In the genomic region with DNA sequence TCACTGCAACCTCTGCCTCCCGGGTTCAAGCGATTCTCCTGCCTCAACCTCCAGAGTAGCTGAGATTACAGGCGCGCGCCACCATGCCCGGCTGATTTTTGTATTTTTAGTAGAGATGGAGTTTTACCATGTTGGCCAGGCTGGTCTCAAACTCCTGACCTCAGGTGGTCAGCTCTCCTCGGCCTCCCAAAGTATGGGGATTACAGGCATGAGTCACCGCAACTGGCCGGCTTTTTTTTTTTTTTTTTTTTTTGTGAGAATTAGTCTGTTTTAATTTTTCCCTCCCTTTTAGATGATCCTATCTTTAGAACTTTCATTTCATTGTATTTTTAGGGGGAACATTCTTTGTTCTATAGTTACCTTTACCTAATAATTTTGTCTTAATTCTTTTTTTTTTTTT, we compare ENCODE assay signal across 6 cellular contexts. TPM values are rescaled to one million over a fixed set of nuclear protein-coding genes. Genes with fewer than 3 reads are reported as not detected.
DNase-seq lines count a peak whose midpoint lies in the region; ATAC-seq, FAIRE-seq and TF ChIP-seq lines count a peak whose summit lies in the region.
"Not testable (repeated sequence)": the region's sequence is repeated elsewhere in the genome, so short reads cannot be mapped to it uniquely, and the experiment has no call there.
"Had no signal": no experiment of that assay in that cellular context is flagged by ENCODE, and none has a peak within 500 bp of the region (broad histone marks: within the 10 kb centered on the region; RNA-seq: fewer than 3 reads in every experiment).

No MANE protein-coding gene starts in this region.

- WGBS in K562 (ENCODE audit: insufficient coverage, low coverage, missing lambda C conversion rate), result 60% methylated on average over 5 of the region's 9 CpGs
- WGBS in HepG2 (ENCODE audit: low lambda C conversion rate), result 65% methylated on average over 9 of the region's 9 CpGs

- not testable (repeated sequence) for H3K4me2 ChIP-seq in K562 (ENCODE audit: insufficient read depth, low read length); HepG2 (ENCODE audit: low read depth, low read length)

- TF ChIP-seq POLR2A in K562 (conservative IDR thresholded peaks at IDR 0.05); HepG2 (IDR thresholded peaks at IDR 0.05; ENCODE audit: insufficient read depth in 1 of 2, low read depth in 2 of 2, low read length in 2 of 2): not testable (repeated sequence)

- not testable (repeated sequence) for TF ChIP-seq EP300 in K562 (IDR thresholded peaks at IDR 0.05; ENCODE audit: low read length); HepG2 (IDR thresholded peaks at IDR 0.05; ENCODE audit: low read depth in 2 of 2, low read length in 2 of 2); HepG2 (CRISPR knock-in tag; IDR thresholded peaks at IDR 0.05; ENCODE audit: borderline replicate concordance)

- in situ Hi-C loops in K562 (cut with MboI); HepG2 (cut with HindIII; ENCODE audit: extremely low pct_ligation_motif_present, low pct_unique_long_range_greater_than_20kb): not testable (repeated sequence)

- FAIRE-seq in K562 (lab: Jason Lieb, UNC); HepG2 (lab: Jason Lieb, UNC): not testable (repeated sequence)

- TF ChIP-seq CTCF in K562 (IDR thresholded peaks at IDR 0.05 in 2 of 3, conservative IDR thresholded peaks at IDR 0.05 in 1 of 3; ENCODE audit: insufficient read depth in 2 of 3, low read depth in 1 of 3, low read length in 3 of 3); HepG2 (CRISPR knock-in tag; IDR thresholded peaks at IDR 0.05): not testable (repeated sequence)

- not testable (repeated sequence) for BruUV-seq in K562 (replicated peaks; lab: Mats Ljungman, UMichigan); HepG2 (replicated peaks; lab: Mats Ljungman, UMichigan)

- H3K9ac ChIP-seq in K562 (ENCODE audit: insufficient read depth in 1 of 2, low read depth in 2 of 2, low read length in 2 of 2); HepG2 (ENCODE audit: insufficient read depth, low read depth, low read length): not testable (repeated sequence)

- POLR2A ChIA-PET in HEK293T (lab: Yijun Ruan, JAX), result not testable (repeated sequence)
- POLR2A ChIA-PET in K562 (lab: Yijun Ruan, JAX), result interaction anchor here (0.6 to 1.3 kb wide), 2 partner anchors 52 to 148 kb away, joined by 3 read pairs; a partner anchor contains a TSS
- POLR2A ChIA-PET in HepG2 (lab: Yijun Ruan, JAX), result interaction anchor here (0.6 kb wide), 1 partner anchor 140 kb away, joined by 3 read pairs; no protein-coding TSS in a partner anchor

- intact Hi-C loops in K562 (cut with micrococcal nuclease); HepG2 (cut with micrococcal nuclease; ENCODE audit: unreplicated experiment): not testable (repeated sequence)

- H3K4me1 ChIP-seq in K562 (replicated peaks in 1 of 2; ENCODE audit: control insufficient read depth in 2 of 2, insufficient read depth in 2 of 2, low read length in 2 of 2); HepG2 (ENCODE audit: insufficient read depth, low read length): not testable (repeated sequence)

- H4K20me1 ChIP-seq in K562 (replicated peaks; ENCODE audit: control insufficient read depth, insufficient read depth, low read length); HepG2 (ENCODE audit: insufficient read depth, low read length): not testable (repeated sequence)

- CTCF ChIA-PET in HEK293T (lab: Yijun Ruan, JAX), result interaction anchor here (1.7 kb wide), 1 partner anchor 11 kb away, joined by 4 read pairs; no protein-coding TSS in a partner anchor
- CTCF ChIA-PET in K562 (lab: Yijun Ruan, JAX; ENCODE audit: low intra/inter-chr PET ratio); HepG2 (lab: Yijun Ruan, JAX; ENCODE audit: low intra/inter-chr PET ratio, low total read pairs): not testable (repeated sequence)

- not testable (repeated sequence) for H3K9me3 ChIP-seq in K562 (replicated peaks; ENCODE audit: control insufficient read depth, insufficient read depth, low read depth, low read length); HepG2 (ENCODE audit: low read length)

- H3K9me1 ChIP-seq in K562 (ENCODE audit: control insufficient read depth, insufficient read depth, low read length), result not testable (repeated sequence)

- peak; percentile 9 for DNase-seq in A172 (ENCODE audit: low spot score)
- DNase-seq in HEK293T (ENCODE audit: extremely low spot score); K562 (ENCODE audit: extremely low read depth in 1 of 4, low spot score in 3 of 4); HepG2 (ENCODE audit: low spot score): not testable (repeated sequence)
- peak; percentile 36 for DNase-seq in M059J (ENCODE audit: low read depth)

- H3K27ac ChIP-seq in K562 (ENCODE audit: extremely low read depth, low read depth, low read length); HepG2 (ENCODE audit: extremely low read length, insufficient read depth, low read length): not testable (repeated sequence)

- H2AFZ ChIP-seq in K562 (ENCODE audit: low read depth, low read length); HepG2 (ENCODE audit: low read length): not testable (repeated sequence)

- not testable (repeated sequence) for ATAC-seq in K562, HepG2

- not testable (repeated sequence) for TF ChIP-seq RAD21 in K562 (CRISPR knock-in tag; conservative IDR thresholded peaks at IDR 0.05 in 1 of 2, IDR thresholded peaks at IDR 0.05 in 1 of 2); HepG2 (CRISPR knock-in tag; IDR thresholded peaks at IDR 0.05)

- not testable (repeated sequence) for H3K79me2 ChIP-seq in K562 (ENCODE audit: control insufficient read depth, insufficient read depth, low read length); HepG2 (ENCODE audit: insufficient read depth, low read length)

- not testable (repeated sequence) for H3K36me3 ChIP-seq in K562 (ENCODE audit: control insufficient read depth, insufficient read depth, low read length); HepG2 (replicated peaks in 1 of 2; ENCODE audit: control insufficient read depth in 1 of 2, insufficient read depth in 2 of 2, low read length in 2 of 2)

- not testable (repeated sequence) for H3K4me3 ChIP-seq in K562; HepG2 (replicated peaks in 1 of 3; ENCODE audit: insufficient read depth in 1 of 3, low read depth in 2 of 3, low read length in 3 of 3)

- not testable (repeated sequence) for H3K27me3 ChIP-seq in K562 (ENCODE audit: control insufficient read depth in 2 of 2, insufficient read depth in 2 of 2, low read length in 2 of 2); HepG2 (ENCODE audit: control insufficient read depth in 1 of 2, insufficient read depth in 2 of 2, low read length in 2 of 2)

RNA-seq across cellular contexts. Expression of a gene that starts 30.3 kb away (rescaled TPM):
- total RNA-seq in A172 (2014; rRNA removed; shearing (Covaris generic)), result 19.1 and 22.4 TPM in 2 replicates
- total RNA-seq in M059J (2014; rRNA removed; shearing (Covaris generic)), result 18.3 and 23.5 TPM in 2 replicates
- 70.1 and 194 TPM in 2 replicates for total RNA-seq in K562 (2011; cell fraction: chromatin; rRNA removed; ENCODE audit: low replicate concordance)
- 103 and 109 TPM in 2 replicates for total RNA-seq in K562 (2011; cell fraction: nucleolus; rRNA removed)
- total RNA-seq in K562 (2011; cell fraction: nucleoplasm; rRNA removed), result 63.5 and 76.8 TPM in 2 replicates
- total RNA-seq in K562 (2014; rRNA removed), result 29.2 and 30.4 TPM in 2 replicates
- total RNA-seq in K562 (2014; rRNA removed; fragmentation: Illumina TruSeq; extraction: Trizol), result 6.4 and 8.6 TPM in 2 replicates
- total RNA-seq in K562 (2015; rRNA removed; fragmentation: Illumina TruSeq; extraction: Trizol), result 12.0 and 13.2 TPM in 2 replicates
- 27.8 and 31.0 TPM in 2 replicates for total RNA-seq in K562 (2021)
- 14.2 and 17.2 TPM in 2 replicates for polyA plus RNA-seq in K562 (2011; rRNA removed)
- polyA plus RNA-seq in K562 (2011; cell fraction: cytosol; rRNA removed), result 8.8 and 22.2 TPM in 2 replicates
- 107 and 176 TPM in 2 replicates for polyA plus RNA-seq in K562 (2011; cell fraction: nucleus; rRNA removed)
- polyA plus RNA-seq in K562 (2012), result 15.6 and 30.3 TPM in 2 replicates
- polyA plus RNA-seq in K562 (2014; fragmentation: Illumina TruSeq; extraction: Trizol), result 21.7 and 33.6 TPM in 2 replicates
- under 1 TPM; 0.15 to 0.45 TPM for polyA plus RNA-seq in K562 (2014; fragmentation: Nextera tagmentation; extraction: Ambion mirVana)
- 27.0 and 29.1 TPM in 2 replicates for polyA plus RNA-seq in K562 (2014; rRNA removed)
- 5.7 and 11.0 TPM in 2 replicates for polyA minus RNA-seq in K562 (2011; rRNA and poly(A)+ RNA removed)
- polyA minus RNA-seq in K562 (2011; cell fraction: cytosol; rRNA and poly(A)+ RNA removed), result 6.4 and 7.5 TPM in 2 replicates
- 23.3 and 26.9 TPM in 2 replicates for polyA minus RNA-seq in K562 (2011; cell fraction: nucleus; rRNA and poly(A)+ RNA removed)
- total RNA-seq in HepG2 (2016; rRNA removed; fragmentation: Illumina TruSeq; extraction: Trizol), result 8.2 and 18.4 TPM in 2 replicates
- total RNA-seq in HepG2 (2016; cell fraction: cytosol; rRNA removed; fragmentation: Illumina TruSeq; extraction: Trizol; ENCODE audit: low read depth), result 2.2 and 2.5 TPM in 2 replicates
- 6.5 and 17.6 TPM in 2 replicates for total RNA-seq in HepG2 (2016; cell fraction: insoluble cytoplasmic fraction; rRNA removed; fragmentation: Illumina TruSeq; extraction: Trizol)
- 4.3 and 5.1 TPM in 2 replicates for total RNA-seq in HepG2 (2016; cell fraction: membrane; rRNA removed; fragmentation: Illumina TruSeq; extraction: Trizol)
- 19.5 and 20.1 TPM in 2 replicates for total RNA-seq in HepG2 (2016; cell fraction: nucleus; rRNA removed; fragmentation: Illumina TruSeq; extraction: Trizol)
- polyA plus RNA-seq in HepG2 (2011; rRNA removed), result 25.5 and 36.0 TPM in 2 replicates
- polyA plus RNA-seq in HepG2 (2011; cell fraction: cytosol; rRNA removed), result 5.2 and 9.3 TPM in 2 replicates
- polyA plus RNA-seq in HepG2 (2011; cell fraction: nucleus; rRNA removed), result 174 and 222 TPM in 2 replicates
- 10.1 and 13.1 TPM in 2 replicates for polyA plus RNA-seq in HepG2 (2012)
- 0.78 and 1.1 TPM in 2 replicates for polyA plus RNA-seq in HepG2 (2016; cell fraction: cytosol; fragmentation: Illumina TruSeq; extraction: Trizol; ENCODE audit: low read depth)
- 6.1 and 6.5 TPM in 2 replicates for polyA plus RNA-seq in HepG2 (2016; cell fraction: insoluble cytoplasmic fraction; fragmentation: Illumina TruSeq; extraction: Trizol; ENCODE audit: low read depth)
- 2.0 and 2.2 TPM in 2 replicates for polyA plus RNA-seq in HepG2 (2016; cell fraction: membrane; fragmentation: Illumina TruSeq; extraction: Trizol; ENCODE audit: low read depth)
- polyA plus RNA-seq in HepG2 (2016; cell fraction: nucleus; fragmentation: Illumina TruSeq; extraction: Trizol; ENCODE audit: insufficient read depth, low read depth), result 42.8 and 47.4 TPM in 2 replicates
- polyA minus RNA-seq in HepG2 (2011; rRNA and poly(A)+ RNA removed; ENCODE audit: low replicate concordance), result 51.3 and 57.2 TPM in 2 replicates
- 5.3 and 6.5 TPM in 2 replicates for polyA minus RNA-seq in HepG2 (2011; cell fraction: cytosol; rRNA and poly(A)+ RNA removed)
- 28.3 and 30.6 TPM in 2 replicates for polyA minus RNA-seq in HepG2 (2011; cell fraction: nucleus; rRNA and poly(A)+ RNA removed)

RNA-seq across cellular contexts. Expression of a gene that starts 30.6 kb away (rescaled TPM):
- total RNA-seq in A172 (2014; rRNA removed; shearing (Covaris generic)), result 0.16 TPM in 1 of 2 replicates, not detected in the other
- 0.02 and 0.27 TPM in 2 replicates for total RNA-seq in M059J (2014; rRNA removed; shearing (Covaris generic))
- 2.5 and 7.2 TPM in 2 replicates for total RNA-seq in K562 (2011; cell fraction: chromatin; rRNA removed; ENCODE audit: low replicate concordance)
- 0.67 and 1.7 TPM in 2 replicates for total RNA-seq in K562 (2011; cell fraction: nucleolus; rRNA removed)
- 1.9 and 3.3 TPM in 2 replicates for total RNA-seq in K562 (2011; cell fraction: nucleoplasm; rRNA removed)
- total RNA-seq in K562 (2014; rRNA removed), result 0.49 and 1.0 TPM in 2 replicates
- 1.4 and 1.6 TPM in 2 replicates for total RNA-seq in K562 (2014; rRNA removed; fragmentation: Illumina TruSeq; extraction: Trizol)
- total RNA-seq in K562 (2015; rRNA removed; fragmentation: Illumina TruSeq; extraction: Trizol), result 1.1 and 1.4 TPM in 2 replicates
- total RNA-seq in K562 (2021), result 0.74 and 0.75 TPM in 2 replicates
- polyA plus RNA-seq in K562 (2011; rRNA removed), result 0.78 and 0.91 TPM in 2 replicates
- polyA plus RNA-seq in K562 (2011; cell fraction: cytosol; rRNA removed), result 0.10 and 0.24 TPM in 2 replicates
- 0.88 and 1.1 TPM in 2 replicates for polyA plus RNA-seq in K562 (2011; cell fraction: nucleus; rRNA removed)
- polyA plus RNA-seq in K562 (2012), result 0.25 and 1.00 TPM in 2 replicates
- 0.33 and 0.65 TPM in 2 replicates for polyA plus RNA-seq in K562 (2014; fragmentation: Illumina TruSeq; extraction: Trizol)
- polyA plus RNA-seq in K562 (2014; fragmentation: Nextera tagmentation; extraction: Ambion mirVana), result under 1 TPM; 0.03 to 0.25 TPM
- polyA plus RNA-seq in K562 (2014; rRNA removed), result 0.38 and 0.94 TPM in 2 replicates
- 3.4 and 5.4 TPM in 2 replicates for polyA minus RNA-seq in K562 (2011; rRNA and poly(A)+ RNA removed)
- polyA minus RNA-seq in K562 (2011; cell fraction: cytosol; rRNA and poly(A)+ RNA removed), result 1.3 and 2.1 TPM in 2 replicates
- polyA minus RNA-seq in K562 (2011; cell fraction: nucleus; rRNA and poly(A)+ RNA removed), result 0.81 and 1.6 TPM in 2 replicates
- 0.07 TPM in 2 replicates for total RNA-seq in HepG2 (2016; rRNA removed; fragmentation: Illumina TruSeq; extraction: Trizol)
- 0.40 and 0.79 TPM in 2 replicates for total RNA-seq in HepG2 (2016; cell fraction: cytosol; rRNA removed; fragmentation: Illumina TruSeq; extraction: Trizol; ENCODE audit: low read depth)
- total RNA-seq in HepG2 (2016; cell fraction: insoluble cytoplasmic fraction; rRNA removed; fragmentation: Illumina TruSeq; extraction: Trizol), result 0.07 and 0.13 TPM in 2 replicates
- total RNA-seq in HepG2 (2016; cell fraction: membrane; rRNA removed; fragmentation: Illumina TruSeq; extraction: Trizol), result 0.14 and 0.31 TPM in 2 replicates
- not detected in 2 replicates for total RNA-seq in HepG2 (2016; cell fraction: nucleus; rRNA removed; fragmentation: Illumina TruSeq; extraction: Trizol)
- 0.04 and 0.10 TPM in 2 replicates for polyA plus RNA-seq in HepG2 (2011; rRNA removed)
- 0.01 TPM in 1 of 2 replicates, not detected in the other for polyA plus RNA-seq in HepG2 (2011; cell fraction: cytosol; rRNA removed)
- polyA plus RNA-seq in HepG2 (2011; cell fraction: nucleus; rRNA removed), result 0.10 and 0.12 TPM in 2 replicates
- polyA plus RNA-seq in HepG2 (2012), result 0.12 TPM in 1 of 2 replicates, not detected in the other
- polyA plus RNA-seq in HepG2 (2016; cell fraction: cytosol; fragmentation: Illumina TruSeq; extraction: Trizol; ENCODE audit: low read depth), result not detected in 2 replicates
- polyA plus RNA-seq in HepG2 (2016; cell fraction: insoluble cytoplasmic fraction; fragmentation: Illumina TruSeq; extraction: Trizol; ENCODE audit: low read depth), result not detected in 2 replicates
- polyA plus RNA-seq in HepG2 (2016; cell fraction: membrane; fragmentation: Illumina TruSeq; extraction: Trizol; ENCODE audit: low read depth), result 0.06 TPM in 1 of 2 replicates, not detected in the other
- not detected in 2 replicates for polyA plus RNA-seq in HepG2 (2016; cell fraction: nucleus; fragmentation: Illumina TruSeq; extraction: Trizol; ENCODE audit: insufficient read depth, low read depth)
- 0.18 and 0.89 TPM in 2 replicates for polyA minus RNA-seq in HepG2 (2011; rRNA and poly(A)+ RNA removed; ENCODE audit: low replicate concordance)
- polyA minus RNA-seq in HepG2 (2011; cell fraction: cytosol; rRNA and poly(A)+ RNA removed), result not detected in 2 replicates
- 0.25 and 0.39 TPM in 2 replicates for polyA minus RNA-seq in HepG2 (2011; cell fraction: nucleus; rRNA and poly(A)+ RNA removed)
- total RNA-seq: A673 had no signal

RNA-seq across cellular contexts. Expression of a gene that starts 52.3 kb away (rescaled TPM):
- total RNA-seq in A172 (2014; rRNA removed; shearing (Covaris generic)), result 73.2 and 80.1 TPM in 2 replicates
- total RNA-seq in M059J (2014; rRNA removed; shearing (Covaris generic)), result 29.9 and 48.6 TPM in 2 replicates
- total RNA-seq in K562 (2011; cell fraction: chromatin; rRNA removed; ENCODE audit: low replicate concordance), result 39.3 and 99.2 TPM in 2 replicates
- 17.0 and 22.5 TPM in 2 replicates for total RNA-seq in K562 (2011; cell fraction: nucleolus; rRNA removed)
- 52.9 and 88.5 TPM in 2 replicates for total RNA-seq in K562 (2011; cell fraction: nucleoplasm; rRNA removed)
- 46.5 and 54.7 TPM in 2 replicates for total RNA-seq in K562 (2014; rRNA removed)
- total RNA-seq in K562 (2014; rRNA removed; fragmentation: Illumina TruSeq; extraction: Trizol), result 71.1 and 83.0 TPM in 2 replicates
- 64.1 and 70.7 TPM in 2 replicates for total RNA-seq in K562 (2015; rRNA removed; fragmentation: Illumina TruSeq; extraction: Trizol)
- total RNA-seq in K562 (2021), result 54.7 and 59.4 TPM in 2 replicates
- 35.5 and 54.6 TPM in 2 replicates for polyA plus RNA-seq in K562 (2011; rRNA removed)
- 22.2 and 28.2 TPM in 2 replicates for polyA plus RNA-seq in K562 (2011; cell fraction: cytosol; rRNA removed)
- polyA plus RNA-seq in K562 (2011; cell fraction: nucleus; rRNA removed), result 12.6 and 12.7 TPM in 2 replicates
- 47.9 and 56.1 TPM in 2 replicates for polyA plus RNA-seq in K562 (2012)
- 73.4 and 77.4 TPM in 2 replicates for polyA plus RNA-seq in K562 (2014; fragmentation: Illumina TruSeq; extraction: Trizol)
- 10 to 100 TPM; 32.5 to 40.1 TPM for polyA plus RNA-seq in K562 (2014; fragmentation: Nextera tagmentation; extraction: Ambion mirVana)
- polyA plus RNA-seq in K562 (2014; rRNA removed), result 62.6 and 70.1 TPM in 2 replicates
- 32.6 and 35.9 TPM in 2 replicates for polyA minus RNA-seq in K562 (2011; rRNA and poly(A)+ RNA removed)
- 14.2 and 17.3 TPM in 2 replicates for polyA minus RNA-seq in K562 (2011; cell fraction: cytosol; rRNA and poly(A)+ RNA removed)
- polyA minus RNA-seq in K562 (2011; cell fraction: nucleus; rRNA and poly(A)+ RNA removed), result 17.5 and 23.9 TPM in 2 replicates
- total RNA-seq in HepG2 (2016; rRNA removed; fragmentation: Illumina TruSeq; extraction: Trizol), result 59.1 and 78.9 TPM in 2 replicates
- 21.7 and 21.9 TPM in 2 replicates for total RNA-seq in HepG2 (2016; cell fraction: cytosol; rRNA removed; fragmentation: Illumina TruSeq; extraction: Trizol; ENCODE audit: low read depth)
- 60.4 and 77.7 TPM in 2 replicates for total RNA-seq in HepG2 (2016; cell fraction: insoluble cytoplasmic fraction; rRNA removed; fragmentation: Illumina TruSeq; extraction: Trizol)
- total RNA-seq in HepG2 (2016; cell fraction: membrane; rRNA removed; fragmentation: Illumina TruSeq; extraction: Trizol), result 70.7 and 70.9 TPM in 2 replicates
- total RNA-seq in HepG2 (2016; cell fraction: nucleus; rRNA removed; fragmentation: Illumina TruSeq; extraction: Trizol), result 25.9 and 30.2 TPM in 2 replicates
- 23.8 and 30.0 TPM in 2 replicates for polyA plus RNA-seq in HepG2 (2011; rRNA removed)
- 14.5 and 20.1 TPM in 2 replicates for polyA plus RNA-seq in HepG2 (2011; cell fraction: cytosol; rRNA removed)
- polyA plus RNA-seq in HepG2 (2011; cell fraction: nucleus; rRNA removed), result 6.9 and 11.4 TPM in 2 replicates
- 28.0 and 41.3 TPM in 2 replicates for polyA plus RNA-seq in HepG2 (2012)
- polyA plus RNA-seq in HepG2 (2016; cell fraction: cytosol; fragmentation: Illumina TruSeq; extraction: Trizol; ENCODE audit: low read depth), result 25.3 and 34.4 TPM in 2 replicates
- 102 and 104 TPM in 2 replicates for polyA plus RNA-seq in HepG2 (2016; cell fraction: insoluble cytoplasmic fraction; fragmentation: Illumina TruSeq; extraction: Trizol; ENCODE audit: low read depth)
- polyA plus RNA-seq in HepG2 (2016; cell fraction: membrane; fragmentation: Illumina TruSeq; extraction: Trizol; ENCODE audit: low read depth), result 69.0 and 73.4 TPM in 2 replicates
- polyA plus RNA-seq in HepG2 (2016; cell fraction: nucleus; fragmentation: Illumina TruSeq; extraction: Trizol; ENCODE audit: insufficient read depth, low read depth), result 52.9 and 57.8 TPM in 2 replicates
- polyA minus RNA-seq in HepG2 (2011; rRNA and poly(A)+ RNA removed; ENCODE audit: low replicate concordance), result 11.0 and 13.1 TPM in 2 replicates
- polyA minus RNA-seq in HepG2 (2011; cell fraction: cytosol; rRNA and poly(A)+ RNA removed), result 12.1 and 13.5 TPM in 2 replicates
- 28.7 and 32.8 TPM in 2 replicates for polyA minus RNA-seq in HepG2 (2011; cell fraction: nucleus; rRNA and poly(A)+ RNA removed)
